ENCODE assay signal across 8 cellular contexts in genomic region chr2:16666453-16666801, GRCh38. TPM values are rescaled to one million over a fixed set of nuclear protein-coding genes. Genes with fewer than 3 reads are reported as not detected.
A peak's percentile ranks its signal among the peaks of the same experiment; 100 is the strongest.
DNase-seq lines count a peak whose midpoint lies in the region; ATAC-seq and TF ChIP-seq lines count a peak whose summit lies in the region.

No MANE protein-coding gene starts in this region.

- peaks cover 7% of the 10 kb centered on the region; the same call in 1 of the 2 replicates for H3K4me1 ChIP-seq in HUES48 (ENCODE audit: control insufficient read depth, insufficient read depth, low read length)
- H3K4me1 ChIP-seq in body of pancreas: peaks cover 23% of the 10 kb centered on the region

- H3K4me3 Mint-ChIP-seq in Calu3 (ENCODE audit: low read depth, unreplicated experiment) (peak overlapping the region; percentile 74), naive B cell (peak overlapping the region; percentile 92 to 99 (median 94))

- H3K27ac ChIP-seq in HUES48 (ENCODE audit: low read depth, low read length) (no peak overlapping the region), brain microvascular endothelial cell (no peak overlapping the region), body of pancreas (no peak overlapping the region)

- intact Hi-C loops in Calu3 (cut with micrococcal nuclease; ENCODE audit: unreplicated experiment): no loop called here
- intact Hi-C loops in body of pancreas (cut with DNase I): no loop called here

- CTCF ChIA-PET in Calu3 (lab: Charles Lee): no interaction called here

- TF ChIP-seq CTCF in Calu3 (IDR thresholded peaks at IDR 0.05; ENCODE audit: unreplicated experiment) (no peak), brain microvascular endothelial cell (IDR thresholded peaks at IDR 0.05; ENCODE audit: low read depth, low read length, missing control alignments) (no peak), body of pancreas (IDR thresholded peaks at IDR 0.05) (no peak), GM10266 (IDR thresholded peaks at IDR 0.05; ENCODE audit: control insufficient read depth, insufficient read depth, low read depth, missing control alignments) (no peak)

- H3K27ac Mint-ChIP-seq in Calu3 (ENCODE audit: unreplicated experiment) (peak overlapping the region; percentile 24), naive B cell (peak overlapping the region; percentile 96 to 98 (median 97))

- peak; percentile 19 to 29 for ATAC-seq in naive B cell (ENCODE audit: low read depth in 2 of 2)
- no peak for ATAC-seq in body of pancreas
- no peak for ATAC-seq in HG02610 (IDR thresholded peaks at IDR 0.05; ENCODE audit: unreplicated experiment)
- no peak for ATAC-seq in GM21576 (IDR thresholded peaks at IDR 0.05; ENCODE audit: unreplicated experiment)

- no peaks in the 10 kb centered on the region for H3K9me3 Mint-ChIP-seq in Calu3 (ENCODE audit: low read depth, unreplicated experiment)
- H3K9me3 Mint-ChIP-seq in naive B cell: no peaks in the 10 kb centered on the region

- H3K36me3 ChIP-seq in HUES48 (ENCODE audit: control insufficient read depth, insufficient read depth, low read length): no peaks in the 10 kb centered on the region
- no peaks in the 10 kb centered on the region for H3K36me3 ChIP-seq in brain microvascular endothelial cell (replicated peaks)
- no peaks in the 10 kb centered on the region for H3K36me3 ChIP-seq in body of pancreas (replicated peaks in 1 of 2; ENCODE audit: insufficient read depth in 1 of 2, low read depth in 2 of 2)

- DNase-seq in Calu3 (no peak), brain microvascular endothelial cell (peak; percentile 55), naive B cell (no peak), body of pancreas (no peak), GM10266 (ENCODE audit: extremely low spot score) (no peak)

- in situ Hi-C loops in brain microvascular endothelial cell (cut with HindIII; ENCODE audit: low pct_ligation_motif_present, low sequenced_read_pairs): no loop called here

- peaks cover 19% of the 10 kb centered on the region for H3K4me1 Mint-ChIP-seq in Calu3 (ENCODE audit: low read depth, unreplicated experiment)
- peaks cover 44 to 51% (median 48%) of the 10 kb centered on the region in 3 donors for H3K4me1 Mint-ChIP-seq in naive B cell

- 59 to 77% methylated on average over 8 of the region's 8 CpGs for WGBS in body of pancreas, 2 donors

- H3K36me3 Mint-ChIP-seq in Calu3 (ENCODE audit: insufficient read depth, unreplicated experiment) (peaks cover 7% of the 10 kb centered on the region), naive B cell (no peaks in the 10 kb centered on the region)

- H3K27me3 Mint-ChIP-seq in Calu3 (ENCODE audit: unreplicated experiment) (peaks cover 57% of the 10 kb centered on the region), naive B cell (no peaks in the 10 kb centered on the region)

- H3K9me3 ChIP-seq in HUES48 (ENCODE audit: control insufficient read depth, insufficient read depth, low read length) (no peaks in the 10 kb centered on the region), body of pancreas (no peaks in the 10 kb centered on the region)

- H3K4me3 ChIP-seq in HUES48 (ENCODE audit: low read depth, low read length) (peak overlapping the region; percentile 69), brain microvascular endothelial cell (ENCODE audit: low read depth, low read length) (peak overlapping the region; percentile 64), body of pancreas (no peak overlapping the region)

- BruUV-seq in Calu3 (replicated peaks; lab: Mats Ljungman, UMichigan): no TSS peak

- H3K9ac ChIP-seq in HUES48 (ENCODE audit: low read depth, low read length): no peak overlapping the region

- H3K27me3 ChIP-seq in HUES48 (ENCODE audit: control insufficient read depth, insufficient read depth, low read length) (peaks cover 32% of the 10 kb centered on the region), brain microvascular endothelial cell (replicated peaks) (no peaks in the 10 kb centered on the region), body of pancreas (no peaks in the 10 kb centered on the region)

- no peak for TF ChIP-seq POLR2A in body of pancreas (IDR thresholded peaks at IDR 0.05)

RNA-seq across cellular contexts. Expression of gene CYRIA, which starts 0.8 kb away (rescaled TPM):
- 0.19 and 0.22 TPM in 2 replicates for total RNA-seq in Calu3 (2022)
- polyA plus RNA-seq in naive B cell (ENCODE audit: low read depth in 6 of 6): 10 to 100 TPM; 14.7 to 24.5 (median 17.6) TPM
- total RNA-seq in body of pancreas: 1 to 10 TPM; 4.4 to 5.3 TPM

Comparison
In these comparisons a context has a peak if more than half of its experiments do, and no peak if none do; other contexts are left out.
1. H3K4me3 ChIP-seq: peak in HUES48 (single experiment) and brain microvascular endothelial cell (single experiment); none in body of pancreas (0 of 2).
2. ATAC-seq: peak in naive B cell (2 of 2); none in body of pancreas (single experiment), HG02610 (single experiment) and GM21576 (single experiment).